In the genomic region with DNA sequence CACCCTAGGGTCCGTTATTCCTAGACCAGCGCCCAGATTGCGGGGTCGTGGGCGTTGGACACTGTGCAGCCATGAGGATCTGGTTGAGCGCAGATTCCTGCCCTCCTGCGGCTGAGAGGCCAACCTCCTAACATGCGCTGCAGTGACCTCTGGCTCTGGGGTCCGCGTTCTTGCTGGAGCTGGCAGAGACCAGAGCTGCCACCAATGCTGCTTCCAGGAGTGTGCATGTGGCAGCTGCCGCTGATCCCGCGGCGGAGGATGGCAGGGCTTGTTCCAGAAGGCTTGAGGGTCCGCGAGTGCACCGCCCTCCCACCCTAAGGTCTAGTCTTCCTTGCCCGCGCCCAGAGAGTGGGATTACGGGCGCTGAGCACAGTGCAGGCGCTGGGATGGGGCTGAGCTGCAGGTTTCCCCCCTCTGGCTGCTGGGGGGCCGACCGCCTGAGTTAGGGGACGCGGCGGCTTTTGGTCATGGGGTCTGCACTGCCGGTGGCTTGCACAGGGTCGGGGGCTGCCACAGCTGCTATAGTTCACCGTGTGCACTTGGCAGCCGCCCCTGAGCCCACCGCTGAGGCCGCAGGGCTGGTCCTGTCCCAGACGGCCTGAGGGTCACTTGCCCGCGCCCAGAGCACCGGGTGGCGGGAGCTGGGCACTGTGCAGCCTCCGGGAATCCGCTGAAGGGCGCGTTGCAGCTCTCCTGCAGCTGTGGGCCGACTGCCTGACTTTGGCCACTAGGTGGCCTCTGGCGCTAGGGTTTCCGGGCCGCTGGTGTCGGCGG, we compare ENCODE assay signal across 1 cellular context.
TF ChIP-seq lines count a peak whose summit lies in the region.

No MANE protein-coding gene starts in this region.

TF ChIP-seq in HepG2, 621 proteins besides CTCF, POLR2A, EP300 and RAD21 (continued from another document and continues in another):
- TF ChIP-seq, protein P1, sequence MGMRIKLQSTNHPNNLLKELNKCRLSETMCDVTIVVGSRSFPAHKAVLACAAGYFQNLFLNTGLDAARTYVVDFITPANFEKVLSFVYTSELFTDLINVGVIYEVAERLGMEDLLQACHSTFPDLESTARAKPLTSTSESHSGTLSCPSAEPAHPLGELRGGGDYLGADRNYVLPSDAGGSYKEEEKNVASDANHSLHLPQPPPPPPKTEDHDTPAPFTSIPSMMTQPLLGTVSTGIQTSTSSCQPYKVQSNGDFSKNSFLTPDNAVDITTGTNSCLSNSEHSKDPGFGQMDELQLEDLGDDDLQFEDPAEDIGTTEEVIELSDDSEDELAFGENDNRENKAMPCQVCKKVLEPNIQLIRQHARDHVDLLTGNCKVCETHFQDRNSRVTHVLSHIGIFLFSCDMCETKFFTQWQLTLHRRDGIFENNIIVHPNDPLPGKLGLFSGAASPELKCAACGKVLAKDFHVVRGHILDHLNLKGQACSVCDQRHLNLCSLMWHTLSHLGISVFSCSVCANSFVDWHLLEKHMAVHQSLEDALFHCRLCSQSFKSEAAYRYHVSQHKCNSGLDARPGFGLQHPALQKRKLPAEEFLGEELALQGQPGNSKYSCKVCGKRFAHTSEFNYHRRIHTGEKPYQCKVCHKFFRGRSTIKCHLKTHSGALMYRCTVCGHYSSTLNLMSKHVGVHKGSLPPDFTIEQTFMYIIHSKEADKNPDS (CRISPR knock-in tag; IDR thresholded peaks at IDR 0.05), result no peak
- no peak for TF ChIP-seq ZNF256 (CRISPR knock-in tag; conservative IDR thresholded peaks at IDR 0.05)
- TF ChIP-seq, protein P2, sequence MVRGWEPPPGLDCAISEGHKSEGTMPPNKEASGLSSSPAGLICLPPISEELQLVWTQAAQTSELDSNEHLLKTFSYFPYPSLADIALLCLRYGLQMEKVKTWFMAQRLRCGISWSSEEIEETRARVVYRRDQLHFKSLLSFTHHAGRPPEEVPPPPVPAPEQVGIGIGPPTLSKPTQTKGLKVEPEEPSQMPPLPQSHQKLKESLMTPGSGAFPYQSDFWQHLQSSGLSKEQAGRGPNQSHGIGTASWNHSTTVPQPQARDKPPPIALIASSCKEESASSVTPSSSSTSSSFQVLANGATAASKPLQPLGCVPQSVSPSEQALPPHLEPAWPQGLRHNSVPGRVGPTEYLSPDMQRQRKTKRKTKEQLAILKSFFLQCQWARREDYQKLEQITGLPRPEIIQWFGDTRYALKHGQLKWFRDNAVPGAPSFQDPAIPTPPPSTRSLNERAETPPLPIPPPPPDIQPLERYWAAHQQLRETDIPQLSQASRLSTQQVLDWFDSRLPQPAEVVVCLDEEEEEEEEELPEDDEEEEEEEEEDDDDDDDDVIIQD (CRISPR knock-in tag; IDR thresholded peaks at IDR 0.05; ENCODE audit: low read depth), result no peak
- no peak for TF ChIP-seq ZSCAN30 (CRISPR knock-in tag; IDR thresholded peaks at IDR 0.05)
- TF ChIP-seq AKAP8 (CRISPR knock-in tag; IDR thresholded peaks at IDR 0.05), result no peak
- no peak for TF ChIP-seq MAFK (conservative IDR thresholded peaks at IDR 0.05 in 1 of 2, IDR thresholded peaks at IDR 0.05 in 1 of 2; ENCODE audit: low read length in 2 of 2)
- 0 out of 2 replicates have a peak, but pooled peaks have one; percentile 49 for TF ChIP-seq ZNF430 (CRISPR knock-in tag; IDR thresholded peaks at IDR 0.05)
- TF ChIP-seq, protein P3, sequence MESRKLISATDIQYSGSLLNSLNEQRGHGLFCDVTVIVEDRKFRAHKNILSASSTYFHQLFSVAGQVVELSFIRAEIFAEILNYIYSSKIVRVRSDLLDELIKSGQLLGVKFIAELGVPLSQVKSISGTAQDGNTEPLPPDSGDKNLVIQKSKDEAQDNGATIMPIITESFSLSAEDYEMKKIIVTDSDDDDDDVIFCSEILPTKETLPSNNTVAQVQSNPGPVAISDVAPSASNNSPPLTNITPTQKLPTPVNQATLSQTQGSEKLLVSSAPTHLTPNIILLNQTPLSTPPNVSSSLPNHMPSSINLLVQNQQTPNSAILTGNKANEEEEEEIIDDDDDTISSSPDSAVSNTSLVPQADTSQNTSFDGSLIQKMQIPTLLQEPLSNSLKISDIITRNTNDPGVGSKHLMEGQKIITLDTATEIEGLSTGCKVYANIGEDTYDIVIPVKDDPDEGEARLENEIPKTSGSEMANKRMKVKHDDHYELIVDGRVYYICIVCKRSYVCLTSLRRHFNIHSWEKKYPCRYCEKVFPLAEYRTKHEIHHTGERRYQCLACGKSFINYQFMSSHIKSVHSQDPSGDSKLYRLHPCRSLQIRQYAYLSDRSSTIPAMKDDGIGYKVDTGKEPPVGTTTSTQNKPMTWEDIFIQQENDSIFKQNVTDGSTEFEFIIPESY (CRISPR knock-in tag; IDR thresholded peaks at IDR 0.05), result 0 out of 2 replicates have a peak, but pooled peaks have one; percentile 41
- peak; percentile 42; the same call in 1 of the 2 replicates for TF ChIP-seq ZNF44 (CRISPR knock-in tag; IDR thresholded peaks at IDR 0.05)
- TF ChIP-seq ZBTB8A (CRISPR knock-in tag; IDR thresholded peaks at IDR 0.05; ENCODE audit: borderline replicate concordance, low read depth), result no peak
- no peak for TF ChIP-seq NFRKB (IDR thresholded peaks at IDR 0.05)
- TF ChIP-seq, protein P4, sequence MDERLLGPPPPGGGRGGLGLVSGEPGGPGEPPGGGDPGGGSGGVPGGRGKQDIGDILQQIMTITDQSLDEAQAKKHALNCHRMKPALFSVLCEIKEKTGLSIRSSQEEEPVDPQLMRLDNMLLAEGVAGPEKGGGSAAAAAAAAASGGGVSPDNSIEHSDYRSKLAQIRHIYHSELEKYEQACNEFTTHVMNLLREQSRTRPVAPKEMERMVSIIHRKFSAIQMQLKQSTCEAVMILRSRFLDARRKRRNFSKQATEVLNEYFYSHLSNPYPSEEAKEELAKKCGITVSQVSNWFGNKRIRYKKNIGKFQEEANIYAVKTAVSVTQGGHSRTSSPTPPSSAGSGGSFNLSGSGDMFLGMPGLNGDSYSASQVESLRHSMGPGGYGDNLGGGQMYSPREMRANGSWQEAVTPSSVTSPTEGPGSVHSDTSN (CRISPR knock-in tag; IDR thresholded peaks at IDR 0.05), result no peak
- no peak for TF ChIP-seq BCL6 (CRISPR knock-in tag; IDR thresholded peaks at IDR 0.05)
- no peak for TF ChIP-seq ZSCAN12 (CRISPR knock-in tag; IDR thresholded peaks at IDR 0.05)
- 0 out of 2 replicates have a peak, but pooled peaks have one; percentile 26 for TF ChIP-seq ZNF333 (CRISPR knock-in tag; IDR thresholded peaks at IDR 0.05; ENCODE audit: borderline replicate concordance)
- no peak for TF ChIP-seq NFE2 (CRISPR knock-in tag; IDR thresholded peaks at IDR 0.05)
- TF ChIP-seq TEAD3 (CRISPR knock-in tag; optimal IDR thresholded peaks at IDR 0.05; ENCODE audit: borderline replicate concordance), result no peak
- no peak for TF ChIP-seq NCOA1 (CRISPR knock-in tag; IDR thresholded peaks at IDR 0.05)
- TF ChIP-seq MTERF4 (CRISPR knock-in tag; IDR thresholded peaks at IDR 0.05), result no peak
- no peak for TF ChIP-seq CREM (IDR thresholded peaks at IDR 0.05)
- TF ChIP-seq CREM (CRISPR knock-in tag; IDR thresholded peaks at IDR 0.05), result no peak
- no peak for TF ChIP-seq ZMAT3 (CRISPR knock-in tag; conservative IDR thresholded peaks at IDR 0.05)
- TF ChIP-seq ZNF3 (CRISPR knock-in tag; IDR thresholded peaks at IDR 0.05), result no peak
- no peak for TF ChIP-seq SOX6 (IDR thresholded peaks at IDR 0.05)
- peak; percentile 47 for TF ChIP-seq SOX6 (CRISPR knock-in tag; IDR thresholded peaks at IDR 0.05)
- TF ChIP-seq ZSCAN22 (CRISPR knock-in tag; IDR thresholded peaks at IDR 0.05), result no peak
- peak; percentile 81; the same call in 1 of the 2 replicates for TF ChIP-seq NPAS2 (CRISPR knock-in tag; IDR thresholded peaks at IDR 0.05; ENCODE audit: borderline replicate concordance)
- TF ChIP-seq ZNF629 (CRISPR knock-in tag; conservative IDR thresholded peaks at IDR 0.05), result no peak
- TF ChIP-seq KLF13 (CRISPR knock-in tag; IDR thresholded peaks at IDR 0.05), result 0 out of 2 replicates have a peak, but pooled peaks have one; percentile 11
- TF ChIP-seq ZBTB46 (CRISPR knock-in tag; IDR thresholded peaks at IDR 0.05; ENCODE audit: borderline replicate concordance), result no peak
- no peak for TF ChIP-seq NFE2L2 (IDR thresholded peaks at IDR 0.05; ENCODE audit: low read length)
- TF ChIP-seq ZNF597 (CRISPR knock-in tag; IDR thresholded peaks at IDR 0.05), result no peak
- TF ChIP-seq DNMT1 (CRISPR knock-in tag; IDR thresholded peaks at IDR 0.05), result no peak
- TF ChIP-seq, protein P5, sequence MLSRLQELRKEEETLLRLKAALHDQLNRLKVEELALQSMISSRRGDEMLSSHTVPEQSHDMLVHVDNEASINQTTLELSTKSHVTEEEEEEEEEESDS (CRISPR knock-in tag; IDR thresholded peaks at IDR 0.05; ENCODE audit: borderline replicate concordance), result no peak
- TF ChIP-seq ZNF549 (CRISPR knock-in tag; IDR thresholded peaks at IDR 0.05), result no peak
- TF ChIP-seq ZNF598 (CRISPR knock-in tag; IDR thresholded peaks at IDR 0.05; ENCODE audit: borderline replicate concordance), result peak; percentile 83
- peak; percentile 86 for TF ChIP-seq FOXC1 (CRISPR knock-in tag; IDR thresholded peaks at IDR 0.05; ENCODE audit: borderline replicate concordance)
- 0 out of 2 replicates have a peak, but pooled peaks have one; percentile 45 for TF ChIP-seq REL (CRISPR knock-in tag; conservative IDR thresholded peaks at IDR 0.05)
- no peak for TF ChIP-seq RFX1 (IDR thresholded peaks at IDR 0.05)
- no peak for TF ChIP-seq ZNF484 (CRISPR knock-in tag; IDR thresholded peaks at IDR 0.05; ENCODE audit: borderline replicate concordance, low read depth)
- TF ChIP-seq REXO4 (CRISPR knock-in tag; IDR thresholded peaks at IDR 0.05; ENCODE audit: borderline replicate concordance), result no peak
- TF ChIP-seq CREB1 (IDR thresholded peaks at IDR 0.05), result no peak
- no peak for TF ChIP-seq CREB1 (CRISPR knock-in tag; IDR thresholded peaks at IDR 0.05)
- TF ChIP-seq ZNF709 (CRISPR knock-in tag; IDR thresholded peaks at IDR 0.05), result no peak
- TF ChIP-seq HOXA7 (CRISPR knock-in tag; IDR thresholded peaks at IDR 0.05), result no peak
- no peak for TF ChIP-seq MLX (CRISPR knock-in tag; IDR thresholded peaks at IDR 0.05)
- TF ChIP-seq, protein P6, sequence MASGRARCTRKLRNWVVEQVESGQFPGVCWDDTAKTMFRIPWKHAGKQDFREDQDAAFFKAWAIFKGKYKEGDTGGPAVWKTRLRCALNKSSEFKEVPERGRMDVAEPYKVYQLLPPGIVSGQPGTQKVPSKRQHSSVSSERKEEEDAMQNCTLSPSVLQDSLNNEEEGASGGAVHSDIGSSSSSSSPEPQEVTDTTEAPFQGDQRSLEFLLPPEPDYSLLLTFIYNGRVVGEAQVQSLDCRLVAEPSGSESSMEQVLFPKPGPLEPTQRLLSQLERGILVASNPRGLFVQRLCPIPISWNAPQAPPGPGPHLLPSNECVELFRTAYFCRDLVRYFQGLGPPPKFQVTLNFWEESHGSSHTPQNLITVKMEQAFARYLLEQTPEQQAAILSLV (CRISPR knock-in tag; IDR thresholded peaks at IDR 0.05; ENCODE audit: borderline replicate concordance), result no peak
- TF ChIP-seq ZNF773 (CRISPR knock-in tag; IDR thresholded peaks at IDR 0.05; ENCODE audit: borderline replicate concordance), result no peak
- TF ChIP-seq, protein P7, sequence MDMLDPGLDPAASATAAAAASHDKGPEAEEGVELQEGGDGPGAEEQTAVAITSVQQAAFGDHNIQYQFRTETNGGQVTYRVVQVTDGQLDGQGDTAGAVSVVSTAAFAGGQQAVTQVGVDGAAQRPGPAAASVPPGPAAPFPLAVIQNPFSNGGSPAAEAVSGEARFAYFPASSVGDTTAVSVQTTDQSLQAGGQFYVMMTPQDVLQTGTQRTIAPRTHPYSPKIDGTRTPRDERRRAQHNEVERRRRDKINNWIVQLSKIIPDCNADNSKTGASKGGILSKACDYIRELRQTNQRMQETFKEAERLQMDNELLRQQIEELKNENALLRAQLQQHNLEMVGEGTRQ (IDR thresholded peaks at IDR 0.05; ENCODE audit: low read depth, low read length), result no peak
- TF ChIP-seq, protein P7 (CRISPR knock-in tag; IDR thresholded peaks at IDR 0.05; ENCODE audit: borderline replicate concordance), result no peak
- no peak for TF ChIP-seq GTF3A (CRISPR knock-in tag; conservative IDR thresholded peaks at IDR 0.05)
